ENCODE assay signal across 9 cellular contexts in the genomic region with DNA sequence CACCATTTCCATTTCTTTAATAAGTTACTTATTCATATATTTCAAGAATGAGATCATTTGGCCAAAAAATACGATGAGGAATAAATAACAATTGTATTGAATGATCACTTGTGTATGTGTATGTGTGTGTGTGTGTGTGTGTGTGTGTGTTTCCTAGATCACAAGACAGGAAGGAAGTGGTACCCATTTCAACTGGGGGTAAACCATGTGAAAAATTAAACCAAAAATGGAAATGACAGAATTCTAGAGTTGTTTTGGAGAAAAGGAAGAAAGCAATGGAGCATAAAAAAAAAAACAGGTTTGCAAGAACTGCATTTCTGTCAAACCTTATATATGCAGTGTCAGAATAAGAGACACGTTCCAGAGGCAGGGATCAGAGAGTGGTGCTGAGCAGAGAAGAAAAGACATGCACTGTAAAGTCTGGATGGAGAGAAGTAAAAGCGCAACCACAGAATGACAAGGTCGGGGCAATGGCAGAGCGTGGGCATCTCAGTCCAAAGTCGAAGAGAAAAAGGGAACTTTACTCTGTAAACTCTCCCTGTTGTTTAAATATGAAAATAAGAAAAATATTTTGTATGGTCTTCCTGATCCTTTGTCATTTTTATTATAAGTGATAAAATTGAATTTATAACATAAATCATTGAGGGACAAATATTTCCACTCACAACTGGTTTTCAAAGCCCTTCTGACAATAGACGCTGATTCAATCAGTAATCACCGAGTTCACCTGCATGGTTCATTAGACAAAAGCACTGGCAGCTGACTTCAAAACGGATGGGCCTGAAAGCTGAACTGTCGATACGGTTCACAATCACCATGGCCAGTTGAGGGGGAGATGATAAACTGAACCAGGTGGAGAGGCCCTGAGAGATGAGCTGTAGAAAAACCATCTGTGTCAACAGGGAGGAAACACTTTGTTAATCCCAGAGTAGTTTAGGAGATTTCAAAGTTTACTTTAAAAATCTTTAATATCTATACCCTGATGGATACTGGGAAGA.
A peak's percentile ranks its signal among the peaks of the same experiment; 100 is the strongest.
DNase-seq lines count a peak whose midpoint lies in the region; ATAC-seq, FAIRE-seq and TF ChIP-seq lines count a peak whose summit lies in the region.
"Had no signal": no experiment of that assay in that cellular context is flagged by ENCODE, and none has a peak within 500 bp of the region (broad histone marks: within the 10 kb centered on the region; RNA-seq: fewer than 3 reads in every experiment).

No MANE protein-coding gene starts in this region.

- TF ChIP-seq RAD21 in HepG2 (CRISPR knock-in tag; IDR thresholded peaks at IDR 0.05) = no peak

- DNase-seq in COLO668 (lab: John Stamatoyannopoulos, UW; ENCODE audit: unreplicated experiment) = peak; percentile 65
- DNase-seq in NCI-H2171 (lab: John Stamatoyannopoulos, UW) = peak; percentile 54
- DNase-seq in HepG2 (ENCODE audit: low spot score) = no peak
- no peak for DNase-seq in activated effector memory CD4-positive, alpha-beta T cell treated with Interleukin-2 at 50 U/mL for 16 hours
- no peak for DNase-seq in GM13977 (ENCODE audit: low spot score)
- DNase-seq in activated CD4-positive, alpha-beta T cell treated with anti-CD3 and anti-CD28 coated beads, Interleukin-2, amount 10 ng/mL, durations not matched to agents 24 days and 14 days = no peak
- DNase-seq: activated T-cell treated with anti-CD3 and anti-CD28 coated beads, Interleukin-2, amount 50 U/mL, for 1 hour had no signal

- peak; percentile 53 for ATAC-seq in GM19324 (IDR thresholded peaks at IDR 0.05; ENCODE audit: low FRiP score, unreplicated experiment)
- ATAC-seq in HG02981 (IDR thresholded peaks at IDR 0.05; ENCODE audit: unreplicated experiment) = peak; percentile 72
- ATAC-seq in HepG2 = no peak

- H3K4me1 Mint-ChIP-seq in activated CD4-positive, alpha-beta T cell treated with anti-CD3 and anti-CD28 coated beads, Interleukin-2, amount 10 ng/mL, durations not matched to agents 24 days and 14 days = peaks cover 14% of the 10 kb centered on the region

- no peaks in the 10 kb centered on the region for H4K20me1 ChIP-seq in HepG2 (ENCODE audit: insufficient read depth, low read length)

- CTCF ChIA-PET in HepG2 (lab: Yijun Ruan, JAX; ENCODE audit: low intra/inter-chr PET ratio, low total read pairs) = no interaction called here

- no peak overlapping the region for H3K4me3 Mint-ChIP-seq in activated CD4-positive, alpha-beta T cell treated with anti-CD3 and anti-CD28 coated beads, Interleukin-2, amount 10 ng/mL, durations not matched to agents 24 days and 14 days

- TF ChIP-seq CTCF in HepG2 (CRISPR knock-in tag; IDR thresholded peaks at IDR 0.05) = no peak
- no peak for TF ChIP-seq CTCF in GM13977 (IDR thresholded peaks at IDR 0.05; ENCODE audit: extremely low read depth, insufficient read depth, missing control alignments)

- intact Hi-C loops in HepG2 (cut with micrococcal nuclease; ENCODE audit: unreplicated experiment) = no loop called here
- intact Hi-C loops in activated CD4-positive, alpha-beta T cell treated with anti-CD3 and anti-CD28 coated beads, Interleukin-2, amount 10 ng/mL, durations not matched to agents 24 days and 14 days (cut with micrococcal nuclease) = no loop called here

- in situ Hi-C loops in HepG2 (cut with HindIII; ENCODE audit: extremely low pct_ligation_motif_present, low pct_unique_long_range_greater_than_20kb) (no loop called here), GM13977 (cut with MboI; ENCODE audit: low pct_unique_long_range_greater_than_20kb, low sequenced_read_pairs, unreplicated experiment) (no loop called here)

- no peak for TF ChIP-seq POLR2A in HepG2 (IDR thresholded peaks at IDR 0.05; ENCODE audit: insufficient read depth in 1 of 2, low read depth in 2 of 2, low read length in 2 of 2)

- H3K9me3 ChIP-seq in HepG2 (ENCODE audit: low read length) = no peaks in the 10 kb centered on the region

- H3K4me1 ChIP-seq in HepG2 (ENCODE audit: insufficient read depth, low read length) = no peaks in the 10 kb centered on the region

- WGBS in HepG2 (ENCODE audit: low lambda C conversion rate) = 7% methylated on average over 11 of the region's 11 CpGs

- H3K27ac ChIP-seq in HepG2 (ENCODE audit: extremely low read length, insufficient read depth, low read length) = no peak overlapping the region

- H3K27me3 ChIP-seq in HepG2 (ENCODE audit: control insufficient read depth in 1 of 2, insufficient read depth in 2 of 2, low read length in 2 of 2) = peaks cover 0 to 3% of the 10 kb centered on the region in 2 experiments; a peak in 1 of 5 replicates

- no peak overlapping the region for H3K4me3 ChIP-seq in HepG2 (replicated peaks in 1 of 3; ENCODE audit: insufficient read depth in 1 of 3, low read depth in 2 of 3, low read length in 3 of 3)

- H3K4me2 ChIP-seq in HepG2 (ENCODE audit: low read depth, low read length) = no peak overlapping the region

- H3K27me3 Mint-ChIP-seq in activated CD4-positive, alpha-beta T cell treated with anti-CD3 and anti-CD28 coated beads, Interleukin-2, amount 10 ng/mL, durations not matched to agents 24 days and 14 days = peaks cover 22% of the 10 kb centered on the region

- H3K36me3 ChIP-seq in HepG2 (replicated peaks in 1 of 2; ENCODE audit: control insufficient read depth in 1 of 2, insufficient read depth in 2 of 2, low read length in 2 of 2) = no peaks in the 10 kb centered on the region

- H3K27ac Mint-ChIP-seq in activated CD4-positive, alpha-beta T cell treated with anti-CD3 and anti-CD28 coated beads, Interleukin-2, amount 10 ng/mL, durations not matched to agents 24 days and 14 days = no peak overlapping the region

- H3K36me3 Mint-ChIP-seq in activated CD4-positive, alpha-beta T cell treated with anti-CD3 and anti-CD28 coated beads, Interleukin-2, amount 10 ng/mL, durations not matched to agents 24 days and 14 days (ENCODE audit: low read depth) = no peaks in the 10 kb centered on the region

- no peak for FAIRE-seq in HepG2 (lab: Jason Lieb, UNC)

- TF ChIP-seq EP300 in HepG2 (IDR thresholded peaks at IDR 0.05; ENCODE audit: low read depth in 2 of 2, low read length in 2 of 2) = no peak
- TF ChIP-seq EP300 in HepG2 (CRISPR knock-in tag; IDR thresholded peaks at IDR 0.05; ENCODE audit: borderline replicate concordance) = no peak

- POLR2A ChIA-PET in HepG2 (lab: Yijun Ruan, JAX) = no interaction called here

- no peak overlapping the region for H3K9ac ChIP-seq in HepG2 (ENCODE audit: insufficient read depth, low read depth, low read length)

- no peaks in the 10 kb centered on the region for H3K9me3 Mint-ChIP-seq in activated CD4-positive, alpha-beta T cell treated with anti-CD3 and anti-CD28 coated beads, Interleukin-2, amount 10 ng/mL, durations not matched to agents 24 days and 14 days

- H2AFZ ChIP-seq in HepG2 (ENCODE audit: low read length) = no peak overlapping the region

- no TSS peak for BruUV-seq in HepG2 (replicated peaks; lab: Mats Ljungman, UMichigan)

- no peaks in the 10 kb centered on the region for H3K79me2 ChIP-seq in HepG2 (ENCODE audit: insufficient read depth, low read length)

TF ChIP-seq in HepG2, 621 proteins besides CTCF, POLR2A, EP300 and RAD21 (continues in another document):
- TF ChIP-seq, protein P1, sequence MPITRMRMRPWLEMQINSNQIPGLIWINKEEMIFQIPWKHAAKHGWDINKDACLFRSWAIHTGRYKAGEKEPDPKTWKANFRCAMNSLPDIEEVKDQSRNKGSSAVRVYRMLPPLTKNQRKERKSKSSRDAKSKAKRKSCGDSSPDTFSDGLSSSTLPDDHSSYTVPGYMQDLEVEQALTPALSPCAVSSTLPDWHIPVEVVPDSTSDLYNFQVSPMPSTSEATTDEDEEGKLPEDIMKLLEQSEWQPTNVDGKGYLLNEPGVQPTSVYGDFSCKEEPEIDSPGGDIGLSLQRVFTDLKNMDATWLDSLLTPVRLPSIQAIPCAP (CRISPR knock-in tag; IDR thresholded peaks at IDR 0.05; ENCODE audit: low read depth) = no peak
- no peak for TF ChIP-seq PHF21A (CRISPR knock-in tag; IDR thresholded peaks at IDR 0.05)
- TF ChIP-seq RFXANK (CRISPR knock-in tag; IDR thresholded peaks at IDR 0.05) = no peak
- no peak for TF ChIP-seq ZNF652 (CRISPR knock-in tag; IDR thresholded peaks at IDR 0.05; ENCODE audit: borderline replicate concordance, low read depth)
- TF ChIP-seq, protein P2, sequence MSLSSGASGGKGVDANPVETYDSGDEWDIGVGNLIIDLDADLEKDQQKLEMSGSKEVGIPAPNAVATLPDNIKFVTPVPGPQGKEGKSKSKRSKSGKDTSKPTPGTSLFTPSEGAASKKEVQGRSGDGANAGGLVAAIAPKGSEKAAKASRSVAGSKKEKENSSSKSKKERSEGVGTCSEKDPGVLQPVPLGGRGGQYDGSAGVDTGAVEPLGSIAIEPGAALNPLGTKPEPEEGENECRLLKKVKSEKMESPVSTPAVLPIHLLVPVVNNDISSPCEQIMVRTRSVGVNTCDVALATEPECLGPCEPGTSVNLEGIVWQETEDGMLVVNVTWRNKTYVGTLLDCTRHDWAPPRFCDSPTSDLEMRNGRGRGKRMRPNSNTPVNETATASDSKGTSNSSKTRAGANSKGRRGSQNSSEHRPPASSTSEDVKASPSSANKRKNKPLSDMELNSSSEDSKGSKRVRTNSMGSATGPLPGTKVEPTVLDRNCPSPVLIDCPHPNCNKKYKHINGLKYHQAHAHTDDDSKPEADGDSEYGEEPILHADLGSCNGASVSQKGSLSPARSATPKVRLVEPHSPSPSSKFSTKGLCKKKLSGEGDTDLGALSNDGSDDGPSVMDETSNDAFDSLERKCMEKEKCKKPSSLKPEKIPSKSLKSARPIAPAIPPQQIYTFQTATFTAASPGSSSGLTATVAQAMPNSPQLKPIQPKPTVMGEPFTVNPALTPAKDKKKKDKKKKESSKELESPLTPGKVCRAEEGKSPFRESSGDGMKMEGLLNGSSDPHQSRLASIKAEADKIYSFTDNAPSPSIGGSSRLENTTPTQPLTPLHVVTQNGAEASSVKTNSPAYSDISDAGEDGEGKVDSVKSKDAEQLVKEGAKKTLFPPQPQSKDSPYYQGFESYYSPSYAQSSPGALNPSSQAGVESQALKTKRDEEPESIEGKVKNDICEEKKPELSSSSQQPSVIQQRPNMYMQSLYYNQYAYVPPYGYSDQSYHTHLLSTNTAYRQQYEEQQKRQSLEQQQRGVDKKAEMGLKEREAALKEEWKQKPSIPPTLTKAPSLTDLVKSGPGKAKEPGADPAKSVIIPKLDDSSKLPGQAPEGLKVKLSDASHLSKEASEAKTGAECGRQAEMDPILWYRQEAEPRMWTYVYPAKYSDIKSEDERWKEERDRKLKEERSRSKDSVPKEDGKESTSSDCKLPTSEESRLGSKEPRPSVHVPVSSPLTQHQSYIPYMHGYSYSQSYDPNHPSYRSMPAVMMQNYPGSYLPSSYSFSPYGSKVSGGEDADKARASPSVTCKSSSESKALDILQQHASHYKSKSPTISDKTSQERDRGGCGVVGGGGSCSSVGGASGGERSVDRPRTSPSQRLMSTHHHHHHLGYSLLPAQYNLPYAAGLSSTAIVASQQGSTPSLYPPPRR (CRISPR knock-in tag; IDR thresholded peaks at IDR 0.05; ENCODE audit: borderline replicate concordance) = no peak
- no peak for TF ChIP-seq GTF3A (CRISPR knock-in tag; conservative IDR thresholded peaks at IDR 0.05)

Comparison
In these comparisons a context has a peak if more than half of its experiments do, and no peak if none do; other contexts are left out.
1. DNase-seq: peak in COLO668 (single experiment) and NCI-H2171 (single experiment); none in HepG2 (single experiment), activated effector memory CD4-positive, alpha-beta T cell treated with Interleukin-2 at 50 U/mL for 16 hours (single experiment), GM13977 (single experiment) and activated CD4-positive, alpha-beta T cell treated with anti-CD3 and anti-CD28 coated beads, Interleukin-2, amount 10 ng/mL, durations not matched to agents 24 days and 14 days (single experiment).